1 cellular context compared by ENCODE assay signal in the genomic region with DNA sequence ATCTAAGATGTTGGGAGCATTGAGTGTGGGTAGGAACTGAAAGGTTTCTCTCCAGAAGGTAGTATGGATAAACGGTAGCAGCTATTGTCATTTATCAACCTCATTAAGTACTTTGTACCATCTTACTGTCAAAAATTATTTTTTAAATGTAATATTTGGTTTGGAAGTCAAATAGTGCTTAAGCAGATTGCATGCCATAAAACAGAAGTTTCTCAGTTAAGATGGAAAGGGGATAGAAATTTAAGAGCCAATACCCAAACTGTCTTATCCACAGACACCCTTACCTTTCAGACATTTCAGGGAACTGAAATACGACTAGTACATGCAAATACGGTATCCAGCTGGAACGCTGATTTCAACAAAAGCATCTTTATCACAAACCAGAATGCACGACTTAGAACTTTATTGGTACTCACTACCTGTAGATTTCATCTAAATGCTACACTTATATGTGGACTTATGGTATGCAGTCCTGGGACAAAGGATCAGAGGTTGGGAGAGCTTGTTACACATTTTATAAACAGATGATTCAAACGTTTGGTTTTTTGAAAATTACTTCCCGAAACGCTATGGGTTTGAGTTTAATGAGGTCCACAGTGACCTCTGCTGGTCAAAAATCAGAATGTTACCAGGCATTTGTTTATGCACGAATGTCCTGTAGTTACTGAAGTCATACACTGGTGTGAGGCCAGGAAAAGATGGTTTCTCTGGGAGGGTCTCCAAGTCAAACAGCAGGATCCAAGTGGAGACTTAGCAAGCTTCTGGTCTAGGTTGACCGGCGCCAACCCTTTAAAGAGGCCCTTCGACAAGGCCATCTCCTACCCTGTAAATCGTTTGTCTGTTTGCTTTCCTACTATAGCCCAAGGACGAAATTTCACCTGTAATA.
TF ChIP-seq lines count a peak whose summit lies in the region.

No MANE protein-coding gene starts in this region.

TF ChIP-seq in K562, 482 proteins besides CTCF, POLR2A, EP300 and RAD21 (continued from another document):
- TF ChIP-seq BRF2 (IDR thresholded peaks at IDR 0.05; ENCODE audit: borderline replicate concordance, insufficient read depth, insufficient read length) (no peak), CAMTA2 (CRISPR knock-in tag; conservative IDR thresholded peaks at IDR 0.05) (no peak)
- TF ChIP-seq, protein P1, sequence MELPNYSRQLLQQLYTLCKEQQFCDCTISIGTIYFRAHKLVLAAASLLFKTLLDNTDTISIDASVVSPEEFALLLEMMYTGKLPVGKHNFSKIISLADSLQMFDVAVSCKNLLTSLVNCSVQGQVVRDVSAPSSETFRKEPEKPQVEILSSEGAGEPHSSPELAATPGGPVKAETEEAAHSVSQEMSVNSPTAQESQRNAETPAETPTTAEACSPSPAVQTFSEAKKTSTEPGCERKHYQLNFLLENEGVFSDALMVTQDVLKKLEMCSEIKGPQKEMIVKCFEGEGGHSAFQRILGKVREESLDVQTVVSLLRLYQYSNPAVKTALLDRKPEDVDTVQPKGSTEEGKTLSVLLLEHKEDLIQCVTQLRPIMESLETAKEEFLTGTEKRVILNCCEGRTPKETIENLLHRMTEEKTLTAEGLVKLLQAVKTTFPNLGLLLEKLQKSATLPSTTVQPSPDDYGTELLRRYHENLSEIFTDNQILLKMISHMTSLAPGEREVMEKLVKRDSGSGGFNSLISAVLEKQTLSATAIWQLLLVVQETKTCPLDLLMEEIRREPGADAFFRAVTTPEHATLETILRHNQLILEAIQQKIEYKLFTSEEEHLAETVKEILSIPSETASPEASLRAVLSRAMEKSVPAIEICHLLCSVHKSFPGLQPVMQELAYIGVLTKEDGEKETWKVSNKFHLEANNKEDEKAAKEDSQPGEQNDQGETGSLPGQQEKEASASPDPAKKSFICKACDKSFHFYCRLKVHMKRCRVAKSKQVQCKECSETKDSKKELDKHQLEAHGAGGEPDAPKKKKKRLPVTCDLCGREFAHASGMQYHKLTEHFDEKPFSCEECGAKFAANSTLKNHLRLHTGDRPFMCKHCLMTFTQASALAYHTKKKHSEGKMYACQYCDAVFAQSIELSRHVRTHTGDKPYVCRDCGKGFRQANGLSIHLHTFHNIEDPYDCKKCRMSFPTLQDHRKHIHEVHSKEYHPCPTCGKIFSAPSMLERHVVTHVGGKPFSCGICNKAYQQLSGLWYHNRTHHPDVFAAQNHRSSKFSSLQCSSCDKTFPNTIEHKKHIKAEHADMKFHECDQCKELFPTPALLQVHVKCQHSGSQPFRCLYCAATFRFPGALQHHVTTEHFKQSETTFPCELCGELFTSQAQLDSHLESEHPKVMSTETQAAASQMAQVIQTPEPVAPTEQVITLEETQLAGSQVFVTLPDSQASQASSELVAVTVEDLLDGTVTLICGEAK (IDR thresholded peaks at IDR 0.05), result 0 out of 2 replicates have a peak, but pooled peaks have one; percentile 46
- TF ChIP-seq, protein P1 (CRISPR knock-in tag; IDR thresholded peaks at IDR 0.05), result no peak
TF ChIP-seq in K562: peak in this region for 2.
